1 cellular context compared by ENCODE assay signal in the genomic region with DNA sequence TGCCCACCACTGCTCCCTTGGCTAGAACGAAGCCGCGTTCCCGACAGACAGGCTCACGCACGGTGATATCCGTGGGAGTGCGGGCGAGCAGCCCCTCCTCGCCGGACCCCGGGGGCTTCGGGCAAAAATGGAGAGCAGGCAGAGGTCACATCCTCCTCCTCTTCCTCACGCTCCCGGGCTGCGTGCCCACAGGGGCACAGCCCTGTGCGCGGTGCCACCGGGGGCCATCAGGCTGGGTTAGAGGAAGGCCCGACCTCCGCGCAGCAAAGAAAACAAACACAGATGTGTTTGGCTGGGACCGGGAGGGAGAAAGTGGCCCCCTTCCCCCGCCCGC.
TF ChIP-seq lines count a peak whose summit lies in the region.

No MANE protein-coding gene starts in this region.

TF ChIP-seq in HCT116, 20 proteins besides CTCF, POLR2A, EP300 and RAD21 (continued from another document):
- TF ChIP-seq REST (IDR thresholded peaks at IDR 0.05; ENCODE audit: low read depth) = no peak
- no peak for TF ChIP-seq POLR2AphosphoS5 (IDR thresholded peaks at IDR 0.05; ENCODE audit: low read depth, low read length)
- TF ChIP-seq SP1 (IDR thresholded peaks at IDR 0.05; ENCODE audit: low read depth) = no peak
- TF ChIP-seq, protein P1, sequence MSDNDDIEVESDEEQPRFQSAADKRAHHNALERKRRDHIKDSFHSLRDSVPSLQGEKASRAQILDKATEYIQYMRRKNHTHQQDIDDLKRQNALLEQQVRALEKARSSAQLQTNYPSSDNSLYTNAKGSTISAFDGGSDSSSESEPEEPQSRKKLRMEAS (IDR thresholded peaks at IDR 0.05) = no peak
TF ChIP-seq in HCT116: peak in this region for 0.
